In genomic region chr1:237041795-237042466, GRCh38 we compare ENCODE assay signal across 1 cellular context.
TF ChIP-seq lines count a peak whose summit lies in the region.

Gene RYR2 (plus strand): TSS chr1:237042184. CDS start chr1:237042522, 338 bp downstream.

TF ChIP-seq in HEK293, 187 proteins besides CTCF, POLR2A, EP300 and RAD21 (continued from another document and continues in another):
- TF ChIP-seq ZBTB11 (tag by site-specific recombination; conservative IDR thresholded peaks at IDR 0.05; ENCODE audit: low read depth) (peak; percentile 35; the same call in 1 of the 2 replicates), GLIS2 (tag by site-specific recombination; IDR thresholded peaks at IDR 0.05) (peak; percentile 73), ZBTB8A (tag by site-specific recombination; IDR thresholded peaks at IDR 0.05) (peak; percentile 70), SCRT2 (tag by site-specific recombination; IDR thresholded peaks at IDR 0.05) (0 out of 2 replicates have a peak, but pooled peaks have one; percentile 16), OSR2 (tag by site-specific recombination; IDR thresholded peaks at IDR 0.05) (no peak), ZFP69B (tag by site-specific recombination; IDR thresholded peaks at IDR 0.05) (no peak), ZNF548 (tag by site-specific recombination; IDR thresholded peaks at IDR 0.05) (no peak), ZNF76 (tag by site-specific recombination; IDR thresholded peaks at IDR 0.05; ENCODE audit: borderline replicate concordance, low read depth) (no peak), ZNF391 (tag by site-specific recombination; IDR thresholded peaks at IDR 0.05; ENCODE audit: borderline replicate concordance, low read depth) (peak; percentile 36; the same call in 1 of the 2 replicates), SP3 (tag by site-specific recombination; IDR thresholded peaks at IDR 0.05) (peak; percentile 58), ZFHX2 (tag by site-specific recombination; conservative IDR thresholded peaks at IDR 0.05) (0 out of 2 replicates have a peak, but pooled peaks have one; percentile 8), ZNF426 (tag by site-specific recombination; IDR thresholded peaks at IDR 0.05) (no peak), ZNF600 (tag by site-specific recombination; IDR thresholded peaks at IDR 0.05) (peak; percentile 58; the same call in 1 of the 2 replicates), ZNF558 (tag by site-specific recombination; IDR thresholded peaks at IDR 0.05) (no peak), ZNF394 (tag by site-specific recombination; IDR thresholded peaks at IDR 0.05; ENCODE audit: borderline replicate concordance) (peak; percentile 79), ZNF623 (tag by site-specific recombination; IDR thresholded peaks at IDR 0.05) (peak; percentile 25; the same call in 1 of the 2 replicates), ZFP3 (tag by site-specific recombination; IDR thresholded peaks at IDR 0.05; ENCODE audit: low read depth) (no peak), REST (tag by site-specific recombination; IDR thresholded peaks at IDR 0.05) (no peak), GLIS1 (tag by site-specific recombination; IDR thresholded peaks at IDR 0.05) (peak; percentile 65), HOXA7 (CRISPR knock-in tag; IDR thresholded peaks at IDR 0.05; ENCODE audit: borderline replicate concordance) (no peak), ZFP37 (tag by site-specific recombination; IDR thresholded peaks at IDR 0.05) (0 out of 2 replicates have a peak, but pooled peaks have one; percentile 48), KLF16 (tag by site-specific recombination; IDR thresholded peaks at IDR 0.05) (no peak), ZNF366 (tag by site-specific recombination; conservative IDR thresholded peaks at IDR 0.05) (0 out of 2 replicates have a peak, but pooled peaks have one; percentile 28), SP7 (tag by site-specific recombination; IDR thresholded peaks at IDR 0.05) (peak; percentile 78), ZNF692 (tag by site-specific recombination; IDR thresholded peaks at IDR 0.05) (peak; percentile 77; the same call in 1 of the 2 replicates), ZXDB (tag by site-specific recombination; IDR thresholded peaks at IDR 0.05) (0 out of 2 replicates have a peak, but pooled peaks have one; percentile 38), ZNF133 (tag by site-specific recombination; IDR thresholded peaks at IDR 0.05) (no peak), INSM2 (tag by site-specific recombination; IDR thresholded peaks at IDR 0.05) (no peak), ZNF324 (tag by site-specific recombination; IDR thresholded peaks at IDR 0.05) (peak; percentile 59; the same call in 1 of the 2 replicates), ZNF510 (tag by site-specific recombination; IDR thresholded peaks at IDR 0.05; ENCODE audit: insufficient replicate concordance) (no peak), ZNF777 (tag by site-specific recombination; IDR thresholded peaks at IDR 0.05; ENCODE audit: borderline replicate concordance) (no peak), ZNF501 (tag by site-specific recombination; IDR thresholded peaks at IDR 0.05) (peak; percentile 43; the same call in 1 of the 2 replicates), ZIC2 (tag by site-specific recombination; IDR thresholded peaks at IDR 0.05) (peak; percentile 92), ZNF433 (tag by site-specific recombination; IDR thresholded peaks at IDR 0.05; ENCODE audit: low read depth) (no peak), KLF8 (tag by site-specific recombination; IDR thresholded peaks at IDR 0.05) (no peak), ZNF626 (tag by site-specific recombination; IDR thresholded peaks at IDR 0.05) (peak; percentile 75; the same call in 1 of the 2 replicates)
- TF ChIP-seq, protein P1, sequence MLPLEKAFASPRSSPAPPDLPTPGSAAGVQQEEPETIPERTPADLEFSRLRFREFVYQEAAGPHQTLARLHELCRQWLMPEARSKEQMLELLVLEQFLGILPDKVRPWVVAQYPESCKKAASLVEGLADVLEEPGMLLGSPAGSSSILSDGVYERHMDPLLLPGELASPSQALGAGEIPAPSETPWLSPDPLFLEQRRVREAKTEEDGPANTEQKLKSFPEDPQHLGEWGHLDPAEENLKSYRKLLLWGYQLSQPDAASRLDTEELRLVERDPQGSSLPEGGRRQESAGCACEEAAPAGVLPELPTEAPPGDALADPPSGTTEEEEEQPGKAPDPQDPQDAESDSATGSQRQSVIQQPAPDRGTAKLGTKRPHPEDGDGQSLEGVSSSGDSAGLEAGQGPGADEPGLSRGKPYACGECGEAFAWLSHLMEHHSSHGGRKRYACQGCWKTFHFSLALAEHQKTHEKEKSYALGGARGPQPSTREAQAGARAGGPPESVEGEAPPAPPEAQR (tag by site-specific recombination; IDR thresholded peaks at IDR 0.05), result no peak
- TF ChIP-seq, protein P2, sequence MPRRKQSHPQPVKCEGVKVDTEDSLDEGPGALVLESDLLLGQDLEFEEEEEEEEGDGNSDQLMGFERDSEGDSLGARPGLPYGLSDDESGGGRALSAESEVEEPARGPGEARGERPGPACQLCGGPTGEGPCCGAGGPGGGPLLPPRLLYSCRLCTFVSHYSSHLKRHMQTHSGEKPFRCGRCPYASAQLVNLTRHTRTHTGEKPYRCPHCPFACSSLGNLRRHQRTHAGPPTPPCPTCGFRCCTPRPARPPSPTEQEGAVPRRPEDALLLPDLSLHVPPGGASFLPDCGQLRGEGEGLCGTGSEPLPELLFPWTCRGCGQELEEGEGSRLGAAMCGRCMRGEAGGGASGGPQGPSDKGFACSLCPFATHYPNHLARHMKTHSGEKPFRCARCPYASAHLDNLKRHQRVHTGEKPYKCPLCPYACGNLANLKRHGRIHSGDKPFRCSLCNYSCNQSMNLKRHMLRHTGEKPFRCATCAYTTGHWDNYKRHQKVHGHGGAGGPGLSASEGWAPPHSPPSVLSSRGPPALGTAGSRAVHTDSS (tag by site-specific recombination; IDR thresholded peaks at IDR 0.05), result peak; percentile 39; the same call in 1 of the 2 replicates
- TF ChIP-seq, protein P3, sequence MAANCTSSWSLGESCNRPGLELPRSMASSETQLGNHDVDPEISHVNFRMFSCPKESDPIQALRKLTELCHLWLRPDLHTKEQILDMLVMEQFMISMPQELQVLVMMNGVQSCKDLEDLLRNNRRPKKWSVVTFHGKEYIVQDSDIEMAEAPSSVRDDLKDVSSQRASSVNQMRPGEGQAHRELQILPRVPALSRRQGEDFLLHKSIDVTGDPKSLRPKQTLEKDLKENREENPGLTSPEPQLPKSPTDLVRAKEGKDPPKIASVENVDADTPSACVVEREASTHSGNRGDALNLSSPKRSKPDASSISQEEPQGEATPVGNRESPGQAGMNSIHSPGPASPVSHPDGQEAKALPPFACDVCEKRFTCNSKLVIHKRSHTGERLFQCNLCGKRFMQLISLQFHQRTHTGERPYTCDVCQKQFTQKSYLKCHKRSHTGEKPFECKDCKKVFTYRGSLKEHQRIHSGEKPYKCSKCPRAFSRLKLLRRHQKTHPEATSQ (tag by site-specific recombination; IDR thresholded peaks at IDR 0.05), result no peak
- TF ChIP-seq, protein P4, sequence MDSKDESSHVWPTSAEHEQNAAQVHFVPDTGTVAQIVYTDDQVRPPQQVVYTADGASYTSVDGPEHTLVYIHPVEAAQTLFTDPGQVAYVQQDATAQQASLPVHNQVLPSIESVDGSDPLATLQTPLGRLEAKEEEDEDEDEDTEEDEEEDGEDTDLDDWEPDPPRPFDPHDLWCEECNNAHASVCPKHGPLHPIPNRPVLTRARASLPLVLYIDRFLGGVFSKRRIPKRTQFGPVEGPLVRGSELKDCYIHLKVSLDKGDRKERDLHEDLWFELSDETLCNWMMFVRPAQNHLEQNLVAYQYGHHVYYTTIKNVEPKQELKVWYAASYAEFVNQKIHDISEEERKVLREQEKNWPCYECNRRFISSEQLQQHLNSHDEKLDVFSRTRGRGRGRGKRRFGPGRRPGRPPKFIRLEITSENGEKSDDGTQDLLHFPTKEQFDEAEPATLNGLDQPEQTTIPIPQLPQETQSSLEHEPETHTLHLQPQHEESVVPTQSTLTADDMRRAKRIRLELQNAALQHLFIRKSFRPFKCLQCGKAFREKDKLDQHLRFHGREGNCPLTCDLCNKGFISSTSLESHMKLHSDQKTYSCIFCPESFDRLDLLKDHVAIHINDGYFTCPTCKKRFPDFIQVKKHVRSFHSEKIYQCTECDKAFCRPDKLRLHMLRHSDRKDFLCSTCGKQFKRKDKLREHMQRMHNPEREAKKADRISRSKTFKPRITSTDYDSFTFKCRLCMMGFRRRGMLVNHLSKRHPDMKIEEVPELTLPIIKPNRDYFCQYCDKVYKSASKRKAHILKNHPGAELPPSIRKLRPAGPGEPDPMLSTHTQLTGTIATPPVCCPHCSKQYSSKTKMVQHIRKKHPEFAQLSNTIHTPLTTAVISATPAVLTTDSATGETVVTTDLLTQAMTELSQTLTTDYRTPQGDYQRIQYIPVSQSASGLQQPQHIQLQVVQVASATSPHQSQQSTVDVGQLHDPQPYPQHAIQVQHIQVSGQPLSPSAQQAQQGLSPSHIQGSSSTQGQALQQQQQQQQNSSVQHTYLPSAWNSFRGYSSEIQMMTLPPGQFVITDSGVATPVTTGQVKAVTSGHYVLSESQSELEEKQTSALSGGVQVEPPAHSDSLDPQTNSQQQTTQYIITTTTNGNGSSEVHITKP (tag by site-specific recombination; IDR thresholded peaks at IDR 0.05), result peak; percentile 70
